Comparison of ENCODE assay signal across 9 cellular contexts in genomic region chr15:70491641-70492040, GRCh38.
A peak's percentile ranks its signal among the peaks of the same experiment; 100 is the strongest.
DNase-seq lines count a peak whose midpoint lies in the region; ATAC-seq and TF ChIP-seq lines count a peak whose summit lies in the region.
"Had no signal": no experiment of that assay in that cellular context is flagged by ENCODE, and none has a peak within 500 bp of the region (broad histone marks: within the 10 kb centered on the region; RNA-seq: fewer than 3 reads in every experiment).

No MANE protein-coding gene starts in this region.

- H3K4me2 ChIP-seq in PC-3 (ENCODE audit: low read length): peak overlapping the region; percentile 76

- H3K4me1 ChIP-seq in breast epithelium (no peaks in the 10 kb centered on the region), PC-3 (ENCODE audit: insufficient read depth, low read length) (peaks cover 56% of the 10 kb centered on the region)
- H3K4me1 ChIP-seq in effector memory CD4-positive, alpha-beta T cell (ENCODE audit: control insufficient read depth, insufficient read depth, low read length, poor library complexity, severe bottlenecking): peaks cover 41% of the 10 kb centered on the region

- H3F3A ChIP-seq in PC-3 (ENCODE audit: low read length, unreplicated experiment): peaks cover 4% of the 10 kb centered on the region

- no peaks in the 10 kb centered on the region for H3K79me2 ChIP-seq in PC-3 (ENCODE audit: low read length)

- H2AFZ ChIP-seq in PC-3 (ENCODE audit: low read length): no peak overlapping the region

- no peaks in the 10 kb centered on the region for H3K36me3 Mint-ChIP-seq in MCF 10A (ENCODE audit: insufficient read depth, unreplicated experiment)

- POLR2A ChIA-PET in MCF 10A (lab: Yijun Ruan, JAX): interaction anchor here (0.6 kb wide), 2 partner anchors 14 to 678 kb away, joined by 3 read pairs; no protein-coding TSS in a partner anchor
- POLR2A ChIA-PET in PC-3 (lab: Charles Lee; ENCODE audit: unreplicated experiment): no interaction called here

- no peak for TF ChIP-seq CTCF in MCF 10A (IDR thresholded peaks at IDR 0.05; ENCODE audit: unreplicated experiment)
- TF ChIP-seq CTCF in breast epithelium (IDR thresholded peaks at IDR 0.05): no peak
- no peak for TF ChIP-seq CTCF in PC-3 (conservative IDR thresholded peaks at IDR 0.05; ENCODE audit: low read depth, low read length)
- TF ChIP-seq CTCF in WERI-Rb-1 (IDR thresholded peaks at IDR 0.05; ENCODE audit: low read depth, low read length): no peak

- H3K4me3 ChIP-seq in breast epithelium: no peak overlapping the region
- no peak overlapping the region for H3K4me3 ChIP-seq in PC-3 (ENCODE audit: low read length)
- H3K4me3 ChIP-seq in effector memory CD4-positive, alpha-beta T cell (ENCODE audit: insufficient read depth, low read depth, low read length, poor library complexity, severe bottlenecking): peak overlapping the region; percentile 44
- H3K4me3 ChIP-seq in WERI-Rb-1 (ENCODE audit: low read depth, low read length): no peak overlapping the region

- no peak overlapping the region for H3K9ac ChIP-seq in PC-3 (ENCODE audit: low read length)

- H4K20me1 ChIP-seq in PC-3 (ENCODE audit: low read length): no peaks in the 10 kb centered on the region

- H3K27ac ChIP-seq in breast epithelium (no peak overlapping the region), PC-3 (ENCODE audit: low read length) (peak overlapping the region; percentile 92), WERI-Rb-1 (no peak overlapping the region)
- H3K27ac ChIP-seq in effector memory CD4-positive, alpha-beta T cell (ENCODE audit: insufficient read depth, low read length, poor library complexity, severe bottlenecking): peak overlapping the region; percentile 19

- no TSS peak for BruUV-seq in MCF 10A (replicated peaks; lab: Mats Ljungman, UMichigan)
- BruUV-seq in PC-3 (replicated peaks; lab: Mats Ljungman, UMichigan): no TSS peak

- peak overlapping the region; percentile 92 for H3K27ac Mint-ChIP-seq in MCF 10A (ENCODE audit: low read depth, unreplicated experiment)

- TF ChIP-seq POLR2A in breast epithelium (IDR thresholded peaks at IDR 0.05): no peak

- CTCF ChIA-PET in MCF 10A (lab: Yijun Ruan, JAX): interaction anchor here (0.7 kb wide), 1 partner anchor 919 kb away, joined by 3 read pairs; no protein-coding TSS in a partner anchor
- CTCF ChIA-PET in PC-3 (lab: Charles Lee): no interaction called here

- no peaks in the 10 kb centered on the region for H3K9me2 ChIP-seq in PC-3 (replicated peaks; ENCODE audit: low read length)

- no peaks in the 10 kb centered on the region for H3K27me3 Mint-ChIP-seq in MCF 10A (ENCODE audit: insufficient read depth, unreplicated experiment)

- H3K36me3 ChIP-seq in breast epithelium: no peaks in the 10 kb centered on the region
- H3K36me3 ChIP-seq in PC-3 (ENCODE audit: low read depth, low read length): no peaks in the 10 kb centered on the region
- no peaks in the 10 kb centered on the region for H3K36me3 ChIP-seq in effector memory CD4-positive, alpha-beta T cell (ENCODE audit: control insufficient read depth, insufficient read depth, low read length)
- H3K36me3 ChIP-seq in WERI-Rb-1: no peaks in the 10 kb centered on the region

- no peak for ATAC-seq in PC-3
- no peak for ATAC-seq in HG02981 (IDR thresholded peaks at IDR 0.05; ENCODE audit: unreplicated experiment)
- ATAC-seq in HG03159 (IDR thresholded peaks at IDR 0.05; ENCODE audit: unreplicated experiment): no peak

- DNase-seq in MCF 10A (ENCODE audit: unreplicated experiment) (no peak), breast epithelium (ENCODE audit: low spot score in 2 of 2) (no peak), PC-3 (no peak), glomerular visceral epithelial cell (ENCODE audit: extremely low spot score) (no peak), WERI-Rb-1 (no peak)
- no peak for DNase-seq in effector memory CD4-positive, alpha-beta T cell
- DNase-seq: NCI-H2107 had no signal

- no peak overlapping the region for H3K4me3 Mint-ChIP-seq in MCF 10A (ENCODE audit: unreplicated experiment)

- H3K9me3 ChIP-seq in breast epithelium: no peaks in the 10 kb centered on the region
- H3K9me3 ChIP-seq in PC-3 (ENCODE audit: low read length): no peaks in the 10 kb centered on the region
- no peaks in the 10 kb centered on the region for H3K9me3 ChIP-seq in effector memory CD4-positive, alpha-beta T cell (ENCODE audit: control insufficient read depth, low read length)
- no peaks in the 10 kb centered on the region for H3K9me3 ChIP-seq in WERI-Rb-1 (ENCODE audit: severe bottlenecking)

- H3K9me3 Mint-ChIP-seq in MCF 10A (ENCODE audit: unreplicated experiment): no peaks in the 10 kb centered on the region

- H3K4me1 Mint-ChIP-seq in MCF 10A (ENCODE audit: insufficient read depth, unreplicated experiment): peaks cover 41% of the 10 kb centered on the region

- no peaks in the 10 kb centered on the region for H3K27me3 ChIP-seq in breast epithelium
- H3K27me3 ChIP-seq in PC-3 (ENCODE audit: low read length): no peaks in the 10 kb centered on the region
- peaks cover 2% of the 10 kb centered on the region for H3K27me3 ChIP-seq in effector memory CD4-positive, alpha-beta T cell (replicated peaks; ENCODE audit: control insufficient read depth, insufficient read depth, low read length, poor library complexity, severe bottlenecking)
- no peaks in the 10 kb centered on the region for H3K27me3 ChIP-seq in WERI-Rb-1 (ENCODE audit: insufficient read depth, low read depth, severe bottlenecking)

- intact Hi-C loops in MCF 10A (cut with micrococcal nuclease) (no loop called here), breast epithelium (cut with DNase I; ENCODE audit: low total_unique reads) (no loop called here), PC-3 (cut with micrococcal nuclease) (loop anchor here (1.0 kb wide), 1 partner anchor 17 kb away; no protein-coding TSS in a partner anchor)

Comparison
In these comparisons a context has a peak if more than half of its experiments do, and no peak if none do; other contexts are left out.
1. H3K27ac ChIP-seq: peak in PC-3 (single experiment) and effector memory CD4-positive, alpha-beta T cell (single experiment); none in breast epithelium (0 of 2) and WERI-Rb-1 (single experiment).